ENCODE assay signal across 1 cellular context in genomic region chr9:128073260-128073886, GRCh38.
TF ChIP-seq lines count a peak whose summit lies in the region.

No MANE protein-coding gene starts in this region.

TF ChIP-seq in GM12878, 131 proteins besides CTCF, POLR2A, EP300 and RAD21:
- peak; percentile 28; the same call in 1 of the 2 replicates for TF ChIP-seq ZBTB40 (IDR thresholded peaks at IDR 0.05; ENCODE audit: borderline replicate concordance)
- no peak for TF ChIP-seq SIX5 (IDR thresholded peaks at IDR 0.05; ENCODE audit: low read depth, low read length, severe bottlenecking)
- no peak for TF ChIP-seq YBX1 (IDR thresholded peaks at IDR 0.05)
- TF ChIP-seq ZSCAN29 (IDR thresholded peaks at IDR 0.05) = no peak
- TF ChIP-seq JUNB (IDR thresholded peaks at IDR 0.05) = no peak
- TF ChIP-seq ASH2L (IDR thresholded peaks at IDR 0.05; ENCODE audit: borderline replicate concordance, low read depth) = no peak
- TF ChIP-seq ZNF217 (IDR thresholded peaks at IDR 0.05) = no peak
- TF ChIP-seq KDM1A (IDR thresholded peaks at IDR 0.05; ENCODE audit: borderline replicate concordance) = no peak
- TF ChIP-seq USF1 (IDR thresholded peaks at IDR 0.05; ENCODE audit: borderline replicate concordance, extremely low read length, insufficient read depth, low read depth, low read length) = no peak
